In the genomic region with DNA sequence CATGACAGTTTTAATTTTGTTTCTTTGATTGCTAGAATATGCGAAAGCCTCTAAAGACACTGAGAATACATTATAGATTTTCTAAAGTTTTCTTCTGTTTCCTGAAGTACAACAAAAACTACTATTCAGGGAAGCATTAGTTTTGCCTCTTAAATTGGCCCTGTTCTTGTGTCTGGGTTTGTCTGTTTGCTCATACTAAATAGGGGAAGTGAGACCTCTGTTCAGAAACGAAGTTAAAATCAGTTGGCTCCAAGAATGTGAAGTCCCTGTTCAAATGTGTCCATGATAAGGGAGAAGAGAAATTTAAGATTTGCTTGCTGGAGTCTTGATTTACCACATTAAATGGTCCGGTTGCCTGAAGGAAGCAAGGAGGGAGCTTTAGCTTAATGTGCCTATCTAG, we compare ENCODE assay signal across 14 cellular contexts.
DNase-seq lines count a peak whose midpoint lies in the region; ATAC-seq, FAIRE-seq and TF ChIP-seq lines count a peak whose summit lies in the region.
"Had no signal": no experiment of that assay in that cellular context is flagged by ENCODE, and none has a peak within 500 bp of the region (broad histone marks: within the 10 kb centered on the region; RNA-seq: fewer than 3 reads in every experiment).

No MANE protein-coding gene starts in this region.

- H3K36me3 ChIP-seq in H1 (ENCODE audit: control insufficient read depth in 2 of 4, insufficient read depth in 4 of 4, low read length in 3 of 4), result no peaks in the 10 kb centered on the region; a peak in 1 of 8 replicates
- H3K36me3 ChIP-seq: tibial artery had no signal

- H3K23me2 ChIP-seq in H1 (ENCODE audit: low read depth, low read length), result no peaks in the 10 kb centered on the region

- H2BK5ac ChIP-seq in H1 (ENCODE audit: low read depth, low read length), result no peak overlapping the region

- in situ Hi-C loops in ACHN (cut with HindIII; ENCODE audit: low pct_ligation_motif_present, low pct_unique_long_range_greater_than_20kb, low sequenced_read_pairs), result no loop called here

- POLR2A ChIA-PET in H1 (lab: Charles Lee; ENCODE audit: partially characterized antibody), result no interaction called here

- no peak overlapping the region for H3K18ac ChIP-seq in H1 (ENCODE audit: extremely low read depth, low read length)

- no peak overlapping the region for H2BK15ac ChIP-seq in H1 (ENCODE audit: low read length)

- H4K91ac ChIP-seq in H1 (replicated peaks; ENCODE audit: insufficient read length, low read length), result no peak overlapping the region

- no peak overlapping the region for H3K4ac ChIP-seq in H1 (replicated peaks; ENCODE audit: insufficient read length, low read depth, low read length)

- peak; percentile 76 for ATAC-seq in GM21529 (IDR thresholded peaks at IDR 0.05; ENCODE audit: unreplicated experiment)
- peak; percentile 76 for ATAC-seq in HG03520 (IDR thresholded peaks at IDR 0.05; ENCODE audit: unreplicated experiment)
- ATAC-seq in right cardiac atrium, result no peak
- ATAC-seq: activated T-cell treated with anti-CD3 and anti-CD28 coated beads, Interleukin-2, amount 50 U/mL, for 4 hours; Right ventricle myocardium inferior; sciatic nerve had no signal

- no peak for TF ChIP-seq RAD21 in H1 (IDR thresholded peaks at IDR 0.05 in 1 of 2, conservative IDR thresholded peaks at IDR 0.05 in 1 of 2; ENCODE audit: low read depth in 2 of 2, low read length in 2 of 2)

- H2AFZ ChIP-seq in H1 (ENCODE audit: low read length), result peak overlapping the region; percentile 73; the same call in 1 of the 2 replicates

- H3K4me1 ChIP-seq in H1 (replicated peaks in 1 of 4; ENCODE audit: control insufficient read depth in 3 of 4, insufficient read depth in 4 of 4, low read length in 3 of 4) (peaks cover 0 to 8% (median 6%) of the 10 kb centered on the region in 4 experiments; a peak in 4 of 7 replicates), right cardiac atrium (ENCODE audit: control insufficient read depth, insufficient read depth, low read length) (no peaks in the 10 kb centered on the region)
- H3K4me1 ChIP-seq: tibial artery had no signal

- H3K14ac ChIP-seq in H1 (ENCODE audit: insufficient read length), result no peak overlapping the region

- no peak overlapping the region for H4K8ac ChIP-seq in H1 (ENCODE audit: extremely low read depth, insufficient read depth, low read length)

- H2AK5ac ChIP-seq in H1 (ENCODE audit: low read depth, low read length), result no peak overlapping the region

- H4K20me1 ChIP-seq in H1 (replicated peaks in 1 of 2; ENCODE audit: control insufficient read depth in 1 of 2, insufficient read depth in 2 of 2, low read length in 2 of 2), result no peaks in the 10 kb centered on the region

- no peak for FAIRE-seq in H1 (lab: Jason Lieb, UNC)

- intact Hi-C loops in right cardiac atrium (cut with DNase I), result no loop called here

- no peak overlapping the region for H3K4me3 ChIP-seq in GM12865 (ENCODE audit: low read depth, low read length)
- no peak overlapping the region for H3K4me3 ChIP-seq in H1 (ENCODE audit: extremely low read depth in 1 of 4, insufficient read depth in 2 of 4, low read depth in 3 of 4, low read length in 4 of 4)
- no peak overlapping the region for H3K4me3 ChIP-seq in right cardiac atrium (ENCODE audit: low read length)
- H3K4me3 ChIP-seq: tibial artery had no signal

- H2BK12ac ChIP-seq in H1 (ENCODE audit: low read depth, low read length), result no peak overlapping the region

- no peak for TF ChIP-seq EP300 in H1 (IDR thresholded peaks at IDR 0.05; ENCODE audit: borderline replicate concordance in 1 of 2, low read depth in 2 of 2, low read length in 2 of 2)

- 90% methylated on average over 3 of the region's 3 CpGs; no CpG with 5 or more reads in 1 of the 2 experiments for WGBS in H1 (ENCODE audit: extremely low coverage in 1 of 2, insufficient coverage in 1 of 2, insufficient read length in 1 of 2, insufficient replicate concordance in 2 of 2, low coverage in 1 of 2, low lambda C conversion rate in 2 of 2, missing lambda C conversion rate in 1 of 2), 2 experiments
- 64% methylated on average over 3 of the region's 3 CpGs for WGBS in right cardiac atrium

- no peak overlapping the region for H3K56ac ChIP-seq in H1 (replicated peaks; ENCODE audit: insufficient read length, low read depth, low read length)

- no peak overlapping the region for H2BK120ac ChIP-seq in H1 (replicated peaks; ENCODE audit: low read depth, low read length)

- no peak overlapping the region for H4K5ac ChIP-seq in H1 (ENCODE audit: insufficient read length, low read depth, low read length)

- DNase-seq in GM12865 (ENCODE audit: low read depth) (peak; percentile 42), H1 (ENCODE audit: low read depth in 1 of 2, low spot score in 2 of 2) (no peak), ACHN (no peak), foreskin melanocyte (no peak), right cardiac atrium (no peak), superior temporal gyrus (ENCODE audit: extremely low spot score) (no peak)
- DNase-seq: activated T-cell treated with anti-CD3 and anti-CD28 coated beads, Interleukin-2, amount 50 U/mL, for 4 hours; erythroblast; NCI-H2171 treated with DMSO at 0.1 percent for 48 hours; tibial artery had no signal

- no peaks in the 10 kb centered on the region for H3K79me1 ChIP-seq in H1 (ENCODE audit: low read depth, low read length)

- H3K9me3 ChIP-seq in H1 (ENCODE audit: insufficient read depth in 2 of 2, low read depth in 1 of 2, low read length in 1 of 2), result no peaks in the 10 kb centered on the region
- no peaks in the 10 kb centered on the region for H3K9me3 ChIP-seq in right cardiac atrium (ENCODE audit: control insufficient read depth, low read length)
- H3K9me3 ChIP-seq: tibial artery had no signal

- no peak overlapping the region for H2BK20ac ChIP-seq in H1 (ENCODE audit: low read length)

- H3K27ac ChIP-seq in H1 (ENCODE audit: low read depth, low read length), result no peak overlapping the region
- H3K27ac ChIP-seq in right cardiac atrium (ENCODE audit: low read length), result no peak overlapping the region
- H3K27ac ChIP-seq: tibial artery had no signal

- TF ChIP-seq POLR2A in H1 (IDR thresholded peaks at IDR 0.05; ENCODE audit: control extremely low read depth in 1 of 2, low read depth in 2 of 2, low read length in 2 of 2), result no peak

- no peak overlapping the region for H3K4me2 ChIP-seq in H1 (ENCODE audit: insufficient read depth in 1 of 2, low read depth in 2 of 2, low read length in 2 of 2)

- H3K27me3 ChIP-seq in H1 (replicated peaks in 1 of 4; ENCODE audit: control insufficient read depth in 3 of 4, extremely low read depth in 1 of 4, insufficient read depth in 3 of 4, low read length in 3 of 4) (no peaks in the 10 kb centered on the region), right cardiac atrium (ENCODE audit: control insufficient read depth, insufficient read depth) (no peaks in the 10 kb centered on the region)
- H3K27me3 ChIP-seq: tibial artery had no signal

- CTCF ChIA-PET in H1 (lab: Charles Lee; ENCODE audit: partially characterized antibody), result no interaction called here

- no peak overlapping the region for H3K9ac ChIP-seq in H1 (replicated peaks in 1 of 4; ENCODE audit: extremely low read depth in 1 of 4, low read depth in 3 of 4, low read length in 3 of 4)

- TF ChIP-seq CTCF in GM12865 (IDR thresholded peaks at IDR 0.05; ENCODE audit: insufficient read depth, low read depth, low read length, missing control alignments) (no peak), H1 (IDR thresholded peaks at IDR 0.05; ENCODE audit: control extremely low read depth in 1 of 3, insufficient read depth in 1 of 3, low read depth in 1 of 3, low read length in 3 of 3) (no peak)

- H3K79me2 ChIP-seq in H1 (ENCODE audit: control insufficient read depth in 1 of 2, insufficient read depth in 2 of 2, low read length in 2 of 2), result no peaks in the 10 kb centered on the region

- no peak overlapping the region for H3K23ac ChIP-seq in H1 (ENCODE audit: insufficient read length)

TF ChIP-seq in H1, 55 proteins besides CTCF, POLR2A, EP300 and RAD21 (continues in another document):
- no peak for TF ChIP-seq KDM5A (IDR thresholded peaks at IDR 0.05; ENCODE audit: low read length)

Comparison
In these comparisons a context has a peak if more than half of its experiments do, and no peak if none do; other contexts are left out.
1. ATAC-seq: peak in GM21529 (single experiment) and HG03520 (single experiment); none in right cardiac atrium (0 of 2).